ENCODE assay signal across 8 cellular contexts in the genomic region with DNA sequence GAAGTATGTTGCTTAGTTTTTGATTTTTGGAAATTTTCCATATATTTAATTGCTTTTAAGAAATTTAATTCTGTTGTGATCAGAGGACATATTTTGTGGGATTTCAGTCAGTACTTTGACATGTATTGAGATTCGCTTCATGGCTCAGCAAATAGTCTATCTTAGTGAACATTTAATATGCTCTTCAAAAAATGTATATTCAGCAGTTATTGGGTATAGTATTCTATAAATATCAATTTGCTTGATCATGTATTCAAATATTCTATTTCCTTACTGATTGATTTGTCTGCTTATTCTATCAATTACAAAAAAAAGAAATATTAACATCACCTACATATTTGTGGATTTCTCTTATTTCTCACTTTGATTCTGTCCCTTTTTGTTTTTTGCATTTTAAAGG.
"Had no signal": no experiment of that assay in that cellular context is flagged by ENCODE, and none has a peak within 500 bp of the region (broad histone marks: within the 10 kb centered on the region; RNA-seq: fewer than 3 reads in every experiment).

No MANE protein-coding gene starts in this region.

- ATAC-seq: HCT116 had no signal

- H3K36me3 ChIP-seq: HAP-1 had no signal

- H3K4me3 ChIP-seq: GM23248, HAP-1 had no signal

- H3K27ac ChIP-seq: GM23248, HL-60 had no signal

- DNase-seq: GM23248, GOT3, H7, HFFc6, KG1 had no signal

- H2AFZ ChIP-seq: GM23248 had no signal

- H3K9ac ChIP-seq: GM23248 had no signal

- H3K4me1 ChIP-seq: HAP-1 had no signal
